Comparison of ENCODE assay signal across 8 cellular contexts in genomic region chr17:56913867-56914640, GRCh38. TPM values are rescaled to one million over a fixed set of nuclear protein-coding genes. Genes with fewer than 3 reads are reported as not detected.
DNase-seq lines count a peak whose midpoint lies in the region; ATAC-seq, FAIRE-seq and TF ChIP-seq lines count a peak whose summit lies in the region.

A gene with protein sequence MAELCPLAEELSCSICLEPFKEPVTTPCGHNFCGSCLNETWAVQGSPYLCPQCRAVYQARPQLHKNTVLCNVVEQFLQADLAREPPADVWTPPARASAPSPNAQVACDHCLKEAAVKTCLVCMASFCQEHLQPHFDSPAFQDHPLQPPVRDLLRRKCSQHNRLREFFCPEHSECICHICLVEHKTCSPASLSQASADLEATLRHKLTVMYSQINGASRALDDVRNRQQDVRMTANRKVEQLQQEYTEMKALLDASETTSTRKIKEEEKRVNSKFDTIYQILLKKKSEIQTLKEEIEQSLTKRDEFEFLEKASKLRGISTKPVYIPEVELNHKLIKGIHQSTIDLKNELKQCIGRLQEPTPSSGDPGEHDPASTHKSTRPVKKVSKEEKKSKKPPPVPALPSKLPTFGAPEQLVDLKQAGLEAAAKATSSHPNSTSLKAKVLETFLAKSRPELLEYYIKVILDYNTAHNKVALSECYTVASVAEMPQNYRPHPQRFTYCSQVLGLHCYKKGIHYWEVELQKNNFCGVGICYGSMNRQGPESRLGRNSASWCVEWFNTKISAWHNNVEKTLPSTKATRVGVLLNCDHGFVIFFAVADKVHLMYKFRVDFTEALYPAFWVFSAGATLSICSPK (minus strand): TSS chr17:56914049. CDS start chr17:56913988, 61 bp downstream.

- H3K4me2 ChIP-seq in neural cell (ENCODE audit: low read length): no peak within 1 kb of the TSS

- no peak for FAIRE-seq in H54 (lab: Jason Lieb, UNC)

- peak; percentile 83 for ATAC-seq in stimulated activated naive CD8-positive, alpha-beta T cell treated with anti-CD3 and anti-CD28 coated beads, Interleukin-15, amount 100 ng/mL, for 72 hours

- no peaks in the 10 kb centered on the region for H4K20me1 ChIP-seq in neural cell (ENCODE audit: insufficient read depth)

- H3K4me3 Mint-ChIP-seq in stimulated activated naive CD8-positive, alpha-beta T cell treated with anti-CD3 and anti-CD28 coated beads, Interleukin-15, amount 100 ng/mL, for 72 hours: peak within 1 kb of the TSS; percentile 90 to 97

- H3K27ac Mint-ChIP-seq in stimulated activated naive CD8-positive, alpha-beta T cell treated with anti-CD3 and anti-CD28 coated beads, Interleukin-15, amount 100 ng/mL, for 72 hours: peak within 1 kb of the TSS; percentile 97 to 100

- H3K9ac ChIP-seq in neural cell (ENCODE audit: low read length): peak within 1 kb of the TSS; percentile 45

- peaks cover 32% of the 10 kb centered on the region for H3K27me3 ChIP-seq in neural cell (ENCODE audit: insufficient read depth, low read depth, low read length)

- TF ChIP-seq EP300 in neural cell (conservative IDR thresholded peaks at IDR 0.05; ENCODE audit: poor library complexity, severe bottlenecking): no peak

- H3K36me3 ChIP-seq in neural cell (ENCODE audit: insufficient read depth, low read length): no peaks in the 10 kb centered on the region

- H3K79me2 ChIP-seq in neural cell (replicated peaks; ENCODE audit: insufficient read depth, low read length): no peaks in the 10 kb centered on the region

- H2AFZ ChIP-seq in neural cell (ENCODE audit: low read depth, low read length): peak within 1 kb of the TSS; percentile 14

- peaks cover 7 to 10% of the 10 kb centered on the region in 2 donors for H3K9me3 Mint-ChIP-seq in stimulated activated naive CD8-positive, alpha-beta T cell treated with anti-CD3 and anti-CD28 coated beads, Interleukin-15, amount 100 ng/mL, for 72 hours

- no peak for TF ChIP-seq CTCF in neural cell (IDR thresholded peaks at IDR 0.05; ENCODE audit: poor library complexity, severe bottlenecking)

- H3K4me1 Mint-ChIP-seq in stimulated activated naive CD8-positive, alpha-beta T cell treated with anti-CD3 and anti-CD28 coated beads, Interleukin-15, amount 100 ng/mL, for 72 hours: peaks cover 58% of the 10 kb centered on the region

- H3K9me2 ChIP-seq in neural cell (ENCODE audit: insufficient read depth, low read length): no peaks in the 10 kb centered on the region

- H3K9me3 ChIP-seq in neural cell (ENCODE audit: low read length): no peaks in the 10 kb centered on the region

- H3K27ac ChIP-seq in neural cell (ENCODE audit: low read length): no peak within 1 kb of the TSS

- peak within 1 kb of the TSS; percentile 73 for H3K4me3 ChIP-seq in neural cell (ENCODE audit: low read length)

- no peaks in the 10 kb centered on the region for H3K27me3 Mint-ChIP-seq in stimulated activated naive CD8-positive, alpha-beta T cell treated with anti-CD3 and anti-CD28 coated beads, Interleukin-15, amount 100 ng/mL, for 72 hours

- peak; percentile 99 for TF ChIP-seq POLR2A in H54 (IDR thresholded peaks at IDR 0.05; ENCODE audit: low read depth, low read length)

- H3F3A ChIP-seq in neural cell (ENCODE audit: insufficient read depth, low read length, poor library complexity, severe bottlenecking): no peaks in the 10 kb centered on the region

- DNase-seq in ELF-1 (ENCODE audit: low read depth, low spot score): peak; percentile 89
- peak; percentile 96 for DNase-seq in H54 (ENCODE audit: insufficient read length, low spot score)
- DNase-seq in M059J (ENCODE audit: low read depth): peak; percentile 89
- peak; percentile 71 for DNase-seq in SHP77 treated with DMSO at 0.1 percent for 48 hours (lab: John Stamatoyannopoulos, UW)
- peak; percentile 94 for DNase-seq in activated effector memory CD4-positive, alpha-beta T cell treated with anti-CD3 and anti-CD28 coated beads, Interleukin-2, amount 50 U/mL, for 16 hours
- peak; percentile 79 for DNase-seq in fibroblast of the conjunctiva (ENCODE audit: low read depth)
- DNase-seq in stimulated activated naive CD8-positive, alpha-beta T cell treated with anti-CD3 and anti-CD28 coated beads, Interleukin-15, amount 100 ng/mL, for 72 hours: peak; percentile 77 to 85

- TF ChIP-seq RAD21 in neural cell (conservative IDR thresholded peaks at IDR 0.05): no peak

TF ChIP-seq in neural cell, 6 proteins besides CTCF, POLR2A, EP300 and RAD21:
- no peak for TF ChIP-seq TAF1 (IDR thresholded peaks at IDR 0.05; ENCODE audit: low read depth)
- peak; percentile 13 for TF ChIP-seq POLR2AphosphoS5 (IDR thresholded peaks at IDR 0.05)

RNA-seq across cellular contexts. Expression of the gene that starts here (rescaled TPM):
- 19.9 and 36.4 TPM in 2 replicates for total RNA-seq in M059J (2014; rRNA removed; shearing (Covaris generic))
- 1.2 and 1.7 TPM in 2 replicates for polyA plus RNA-seq in neural cell
- 0.49 and 2.9 TPM in 2 replicates for polyA minus RNA-seq in neural cell
